ENCODE assay signal across 8 cellular contexts in the genomic region with DNA sequence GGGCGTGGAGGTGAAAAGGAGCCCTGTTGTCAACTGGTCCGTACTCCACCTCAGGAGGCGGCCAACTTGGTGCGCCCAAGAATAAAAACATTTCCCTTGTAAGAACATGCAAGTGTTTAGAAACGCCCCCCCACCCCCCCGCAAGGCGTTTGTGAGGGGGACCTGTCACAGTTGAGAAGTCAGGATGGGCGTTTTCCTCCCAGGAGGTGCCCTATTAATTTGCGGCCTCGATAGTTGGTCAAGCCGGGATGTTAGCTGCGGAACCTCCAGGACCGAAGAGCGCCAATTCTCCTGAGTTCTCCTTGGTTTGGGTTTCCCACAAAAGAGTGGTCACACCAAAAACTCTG. TPM values are rescaled to one million over a fixed set of nuclear protein-coding genes. Genes with fewer than 3 reads are reported as not detected.
DNase-seq lines count a peak whose midpoint lies in the region; ATAC-seq and TF ChIP-seq lines count a peak whose summit lies in the region.

No MANE protein-coding gene starts in this region.

- TF ChIP-seq POLR2A in esophagus muscularis mucosa (IDR thresholded peaks at IDR 0.05; ENCODE audit: low read depth), result no peak

- H3K36me3 ChIP-seq in esophagus muscularis mucosa (no peaks in the 10 kb centered on the region), osteoblast (ENCODE audit: insufficient read depth, low read length) (no peaks in the 10 kb centered on the region), urinary bladder (ENCODE audit: insufficient read depth) (no peaks in the 10 kb centered on the region)

- H3K79me2 ChIP-seq in osteoblast (ENCODE audit: insufficient read depth, low read length), result peaks cover 34% of the 10 kb centered on the region

- H3K4me1 ChIP-seq in esophagus muscularis mucosa (peaks cover 21 to 63% (median 49%) of the 10 kb centered on the region in 4 donors), osteoblast (ENCODE audit: insufficient read depth, low read length) (peaks cover 12% of the 10 kb centered on the region), urinary bladder (ENCODE audit: insufficient read depth) (no peaks in the 10 kb centered on the region)

- H2AFZ ChIP-seq in osteoblast (ENCODE audit: low read length), result peak overlapping the region; percentile 88

- no peak for TF ChIP-seq EP300 in esophagus muscularis mucosa (IDR thresholded peaks at IDR 0.05)

- intact Hi-C loops in esophagus muscularis mucosa (cut with DNase I), result loop anchor here (5.0 kb wide), 1 partner anchor 42 kb away; no protein-coding TSS in a partner anchor

- peak overlapping the region; percentile 89 to 95 (median 93) for H3K27ac ChIP-seq in esophagus muscularis mucosa (replicated peaks in 1 of 4)
- peak overlapping the region; percentile 90 for H3K27ac ChIP-seq in osteoblast (ENCODE audit: low read depth, low read length)
- peak overlapping the region; percentile 79 for H3K27ac ChIP-seq in urinary bladder (ENCODE audit: low read depth)

- peak overlapping the region; percentile 100 for H3K4me2 ChIP-seq in osteoblast (ENCODE audit: insufficient read depth, low read length)

- DNase-seq in NCI-H1105 treated with DMSO at 0.1 percent for 48 hours (lab: John Stamatoyannopoulos, UW) (peak; percentile 35), NCI-H1105 (lab: John Stamatoyannopoulos, UW) (no peak), esophagus muscularis mucosa (ENCODE audit: extremely low spot score) (peak; percentile 96), osteoblast (ENCODE audit: insufficient read length, low spot score, missing footprints) (peak; percentile 80), NCI-H446 (lab: John Stamatoyannopoulos, UW) (no peak)
- DNase-seq in activated CD8-positive, alpha-beta memory T cell treated with anti-CD3 and anti-CD28 coated beads for 24 hours, result peak; percentile 87

- H4K20me1 ChIP-seq in osteoblast (ENCODE audit: insufficient read depth, low read length), result peaks cover 4% of the 10 kb centered on the region

- H3K9me3 ChIP-seq in esophagus muscularis mucosa, result no peaks in the 10 kb centered on the region
- no peaks in the 10 kb centered on the region for H3K9me3 ChIP-seq in osteoblast (ENCODE audit: low read depth, low read length)

- whole genome bisulfite sequencing in esophagus muscularis mucosa, result 0% methylated on average over 10 of the region's 14 CpGs
- WGBS in urinary bladder, result under 1% methylated on average over 14 of the region's 14 CpGs

- TF ChIP-seq CTCF in esophagus muscularis mucosa (IDR thresholded peaks at IDR 0.05) (no peak), osteoblast (IDR thresholded peaks at IDR 0.05; ENCODE audit: extremely low read depth, low read depth, low read length) (no peak)

- H3K4me3 ChIP-seq in esophagus muscularis mucosa (peak overlapping the region; percentile 74 to 90 (median 88)), osteoblast (ENCODE audit: insufficient read depth, low read length) (peak overlapping the region; percentile 81), urinary bladder (ENCODE audit: low read depth, low read length) (peak overlapping the region; percentile 62)

- H3K27me3 ChIP-seq in esophagus muscularis mucosa (no peaks in the 10 kb centered on the region), osteoblast (ENCODE audit: insufficient read depth, low read length) (no peaks in the 10 kb centered on the region)

- peak; percentile 5 for ATAC-seq in HG03571 (IDR thresholded peaks at IDR 0.05; ENCODE audit: unreplicated experiment)

RNA-seq across cellular contexts. Expression of a gene that starts 0.7 kb away (rescaled TPM):
- total RNA-seq in esophagus muscularis mucosa, result 10 to 100 TPM; 39.6 to 56.2 (median 43.7) TPM
- 22.1 and 25.3 TPM in 2 replicates for total RNA-seq in osteoblast
- total RNA-seq in urinary bladder, result 16.6 TPM
- polyA plus RNA-seq in urinary bladder, result 24.8 TPM

RNA-seq across cellular contexts. Expression of a gene that starts 28.8 kb away (rescaled TPM):
- 1 to 10 TPM; 2.3 to 3.0 (median 2.7) TPM for total RNA-seq in esophagus muscularis mucosa
- total RNA-seq in osteoblast, result 0.88 and 7.6 TPM in 2 replicates
- 2.4 TPM for total RNA-seq in urinary bladder
- polyA plus RNA-seq in urinary bladder, result 12.6 TPM

RNA-seq across cellular contexts. Expression of a gene that starts 35.9 kb away (rescaled TPM):
- total RNA-seq in esophagus muscularis mucosa (10 to 100 TPM; 35.7 to 69.7 (median 46.2) TPM), osteoblast (29.2 and 30.4 TPM in 2 replicates), urinary bladder (94.1 TPM)
- polyA plus RNA-seq in urinary bladder, result 109 TPM

Comparison
In these comparisons a context has a peak if more than half of its experiments do, and no peak if none do; other contexts are left out.
1. DNase-seq: peak in NCI-H1105 treated with DMSO at 0.1 percent for 48 hours (single experiment), activated CD8-positive, alpha-beta memory T cell treated with anti-CD3 and anti-CD28 coated beads for 24 hours (single experiment), esophagus muscularis mucosa (single experiment) and osteoblast (single experiment); none in NCI-H1105 (single experiment) and NCI-H446 (0 of 2).
2. Peak in every context shown above with its lines, with median percentiles within 50 percentile points of each other: H3K27ac ChIP-seq and H3K4me3 ChIP-seq.